Comparison of ENCODE assay signal across 9 cellular contexts in genomic region chr19:29831041-29831548, GRCh38. TPM values are rescaled to one million over a fixed set of nuclear protein-coding genes. Genes with fewer than 3 reads are reported as not detected.
DNase-seq lines count a peak whose midpoint lies in the region; ATAC-seq lines count a peak whose summit lies in the region.
"Had no signal": no experiment of that assay in that cellular context is flagged by ENCODE, and none has a peak within 500 bp of the region (broad histone marks: within the 10 kb centered on the region; RNA-seq: fewer than 3 reads in every experiment).

No MANE protein-coding gene starts in this region.

- H3K27ac Mint-ChIP-seq in CD8-positive, alpha-beta memory T cell = peak overlapping the region; percentile 65 to 97 (median 93)
- peak overlapping the region; percentile 90 for H3K27ac Mint-ChIP-seq in T-helper 17 cell

- no peak overlapping the region for H4K91ac ChIP-seq in neuronal stem cell (ENCODE audit: low read depth, low read length, poor library complexity)

- H3K9me3 ChIP-seq in CD8-positive, alpha-beta memory T cell (ENCODE audit: low read length) = no peaks in the 10 kb centered on the region
- H3K9me3 ChIP-seq in T-helper 17 cell (ENCODE audit: control insufficient read depth, low read length, poor library complexity, severe bottlenecking) (no peaks in the 10 kb centered on the region), neuronal stem cell (replicated peaks in 1 of 2; ENCODE audit: control insufficient read depth in 2 of 2, insufficient read depth in 1 of 2, low read depth in 1 of 2, low read length in 2 of 2) (no peaks in the 10 kb centered on the region), SJCRH30 (replicated peaks) (no peaks in the 10 kb centered on the region)
- H3K9me3 ChIP-seq: lower lobe of right lung had no signal

- POLR2A ChIA-PET in CD8-positive, alpha-beta memory T cell (lab: Charles Lee) = no interaction called here

- no peak overlapping the region for H3K23ac ChIP-seq in neuronal stem cell (ENCODE audit: low read depth, low read length, poor library complexity)

- H3K4me3 ChIP-seq in CD8-positive, alpha-beta memory T cell (ENCODE audit: low read length) = peak overlapping the region; percentile 58
- H3K4me3 ChIP-seq in neuronal stem cell (ENCODE audit: low read length in 2 of 2) (no peak overlapping the region), SJCRH30 (no peak overlapping the region)
- H3K4me3 ChIP-seq: lower lobe of right lung had no signal

- H2AK5ac ChIP-seq in neuronal stem cell (ENCODE audit: low read depth, low read length) = no peak overlapping the region

- CTCF ChIA-PET in CD8-positive, alpha-beta memory T cell (lab: Charles Lee) = interaction anchor here (1.3 to 2.5 kb wide), 2 partner anchors 13 to 71 kb away, joined by 4 to 8 read pairs; no protein-coding TSS in a partner anchor

- no peak overlapping the region for H4K8ac ChIP-seq in neuronal stem cell (ENCODE audit: low read depth, low read length)

- H2AFZ ChIP-seq in neuronal stem cell (ENCODE audit: low read length) = peak overlapping the region; percentile 38

- WGBS in neuronal stem cell (ENCODE audit: extremely low coverage in 2 of 2, insufficient read length in 2 of 2, insufficient replicate concordance in 1 of 2), 2 donors = no CpG with 5 or more reads among the region's 12 CpGs

- no peak overlapping the region for H3K18ac ChIP-seq in neuronal stem cell (ENCODE audit: low read length)

- no peaks in the 10 kb centered on the region for H3K27me3 ChIP-seq in CD8-positive, alpha-beta memory T cell (ENCODE audit: insufficient read depth, low read length, poor library complexity, severe bottlenecking)
- H3K27me3 ChIP-seq in neuronal stem cell (ENCODE audit: control insufficient read depth in 3 of 3, insufficient read depth in 3 of 3, low read depth in 1 of 3, low read length in 3 of 3) (peaks cover 0 to 13% (median 0%) of the 10 kb centered on the region in 3 experiments), SJCRH30 (no peaks in the 10 kb centered on the region)

- no peak overlapping the region for H3K4me2 ChIP-seq in neuronal stem cell (ENCODE audit: insufficient read depth, low read length, poor library complexity, severe bottlenecking)

- H3K9me3 Mint-ChIP-seq in CD8-positive, alpha-beta memory T cell = no peaks in the 10 kb centered on the region

- H3K4me1 Mint-ChIP-seq in CD8-positive, alpha-beta memory T cell = peaks cover 26 to 31% (median 27%) of the 10 kb centered on the region in 3 donors
- H3K4me1 Mint-ChIP-seq in T-helper 17 cell = peaks cover 23% of the 10 kb centered on the region

- no peaks in the 10 kb centered on the region for H3K27me3 Mint-ChIP-seq in CD8-positive, alpha-beta memory T cell
- H3K27me3 Mint-ChIP-seq in T-helper 17 cell = no peaks in the 10 kb centered on the region

- ATAC-seq in T-helper 17 cell = peak; percentile 98

- H2BK120ac ChIP-seq in neuronal stem cell (ENCODE audit: low read depth, low read length) = no peak overlapping the region

- H3K36me3 ChIP-seq in CD8-positive, alpha-beta memory T cell (ENCODE audit: insufficient read depth, low read length) = no peaks in the 10 kb centered on the region
- no peaks in the 10 kb centered on the region for H3K36me3 ChIP-seq in neuronal stem cell (replicated peaks in 1 of 2; ENCODE audit: control insufficient read depth in 2 of 2, insufficient read depth in 2 of 2, low read length in 2 of 2)
- no peaks in the 10 kb centered on the region for H3K36me3 ChIP-seq in SJCRH30
- H3K36me3 ChIP-seq: lower lobe of right lung had no signal

- H3K14ac ChIP-seq in neuronal stem cell (ENCODE audit: low read length) = no peak overlapping the region

- H3K4ac ChIP-seq in neuronal stem cell (ENCODE audit: low read length) = no peak overlapping the region

- no peak overlapping the region for H2BK5ac ChIP-seq in neuronal stem cell (ENCODE audit: low read length)

- no peak overlapping the region for H2BK15ac ChIP-seq in neuronal stem cell (ENCODE audit: low read length)

- H3K4me1 ChIP-seq in CD8-positive, alpha-beta memory T cell (ENCODE audit: insufficient read depth, low read length) = peaks cover 40% of the 10 kb centered on the region
- no peaks in the 10 kb centered on the region for H3K4me1 ChIP-seq in neuronal stem cell (ENCODE audit: control insufficient read depth in 2 of 2, insufficient read depth in 1 of 2, low read depth in 1 of 2, low read length in 2 of 2)
- H3K4me1 ChIP-seq in SJCRH30 = no peaks in the 10 kb centered on the region
- H3K4me1 ChIP-seq: lower lobe of right lung had no signal

- H3K36me3 Mint-ChIP-seq in CD8-positive, alpha-beta memory T cell = no peaks in the 10 kb centered on the region
- H3K36me3 Mint-ChIP-seq in T-helper 17 cell (ENCODE audit: low read depth) = peaks cover 3% of the 10 kb centered on the region

- no peak overlapping the region for H3K9ac ChIP-seq in neuronal stem cell (ENCODE audit: low read depth, low read length, poor library complexity)

- DNase-seq in CD8-positive, alpha-beta memory T cell = peak in 4 of 5 donors; percentile 21 to 86 (median 70)
- peak; percentile 20 to 38 (median 33) for DNase-seq in T-helper 17 cell
- peak; percentile 38 for DNase-seq in activated gamma-delta T cell treated with anti-CD3 and anti-CD28 coated beads, Interleukin-2, amount 50 U/mL, for 16 hours (ENCODE audit: low read depth)
- no peak for DNase-seq in neuronal stem cell (ENCODE audit: low spot score)
- no peak for DNase-seq in SJCRH30
- no peak for DNase-seq in NK-92 (lab: John Stamatoyannopoulos, UW; ENCODE audit: unreplicated experiment)
- DNase-seq in germinal center (ENCODE audit: low spot score) = no peak
- DNase-seq in DMS 273 treated with DMSO at 0.1 percent for 48 hours (lab: John Stamatoyannopoulos, UW) = no peak
- DNase-seq: lower lobe of right lung had no signal

- H3K4me3 Mint-ChIP-seq in CD8-positive, alpha-beta memory T cell = peak overlapping the region; percentile 33 to 87 (median 82)
- H3K4me3 Mint-ChIP-seq in T-helper 17 cell = peak overlapping the region; percentile 87

- no peak overlapping the region for H3K27ac ChIP-seq in CD8-positive, alpha-beta memory T cell (ENCODE audit: low read depth, low read length)
- no peak overlapping the region for H3K27ac ChIP-seq in neuronal stem cell (replicated peaks; ENCODE audit: low read length)
- no peak overlapping the region for H3K27ac ChIP-seq in SJCRH30
- H3K27ac ChIP-seq: lower lobe of right lung had no signal

- no peak overlapping the region for H2BK12ac ChIP-seq in neuronal stem cell (ENCODE audit: low read length)

- no peaks in the 10 kb centered on the region for H3K79me1 ChIP-seq in neuronal stem cell (ENCODE audit: low read depth, low read length)

RNA-seq across cellular contexts. Expression of gene CCNE1, which starts 19.3 kb away (rescaled TPM):
- total RNA-seq in CD8-positive, alpha-beta memory T cell = 10 to 100 TPM; 30.3 to 33.9 TPM
- 1.3 TPM for polyA plus RNA-seq in CD8-positive, alpha-beta memory T cell
- 1 to 10 TPM; 3.8 to 7.4 TPM for total RNA-seq in T-helper 17 cell
- polyA plus RNA-seq in neuronal stem cell (2013, experiment 1 of 2) = 15.7 TPM
- 15.8 TPM for polyA plus RNA-seq in neuronal stem cell (2013, experiment 2 of 2)
- total RNA-seq in SJCRH30 (2014; rRNA removed; shearing (Covaris generic)) = 66.3 and 72.7 TPM in 2 replicates

Comparison
In these comparisons a context has a peak if more than half of its experiments do, and no peak if none do; other contexts are left out.
1. DNase-seq: peak in CD8-positive, alpha-beta memory T cell (4 of 5), T-helper 17 cell (3 of 3) and activated gamma-delta T cell treated with anti-CD3 and anti-CD28 coated beads, Interleukin-2, amount 50 U/mL, for 16 hours (single experiment); none in neuronal stem cell (single experiment), SJCRH30 (0 of 2), NK-92 (single experiment), germinal center (single experiment) and DMS 273 treated with DMSO at 0.1 percent for 48 hours (single experiment).